1 cellular context compared by ENCODE assay signal in genomic region chr1:28353248-28353785, GRCh38.
TF ChIP-seq lines count a peak whose summit lies in the region.
"Not testable (repeated sequence)": the region's sequence is repeated elsewhere in the genome, so short reads cannot be mapped to it uniquely, and the experiment has no call there.

No MANE protein-coding gene starts in this region.

TF ChIP-seq in K562, 482 proteins besides CTCF, POLR2A, EP300 and RAD21:
- TF ChIP-seq CEBPG (CRISPR knock-in tag; IDR thresholded peaks at IDR 0.05) (peak; percentile 54; the same call in 1 of the 2 replicates), CEBPG (tag; conservative IDR thresholded peaks at IDR 0.05 in 1 of 2, IDR thresholded peaks at IDR 0.05 in 1 of 2) (peak; percentile 36 to 48; a peak in 3 of 4 replicates), NR2C1 (tag; IDR thresholded peaks at IDR 0.05) (peak; percentile 28; the same call in 1 of the 2 replicates), DMBX1 (CRISPR knock-in tag; IDR thresholded peaks at IDR 0.05; ENCODE audit: borderline replicate concordance) (0 out of 2 replicates have a peak, but pooled peaks have one; percentile 43), PKNOX1 (IDR thresholded peaks at IDR 0.05) (0 out of 2 replicates have a peak, but pooled peaks have one; percentile 18), HDAC1 (IDR thresholded peaks at IDR 0.05) (0 out of 4 replicates have a peak, but pooled peaks of 1 of the 2 experiments have one; percentile 10), CEBPB (tag; IDR thresholded peaks at IDR 0.05) (peak; percentile 90), ID3 (tag; IDR thresholded peaks at IDR 0.05) (peak; percentile 48; the same call in 1 of the 2 replicates), GATAD2A (IDR thresholded peaks at IDR 0.05) (0 out of 2 replicates have a peak, but pooled peaks have one; percentile 16)
- not testable (repeated sequence) for TF ChIP-seq NR2C1 (IDR thresholded peaks at IDR 0.05); ID3 (CRISPR knock-in tag; IDR thresholded peaks at IDR 0.05)
